ENCODE assay signal across 8 cellular contexts in the genomic region with DNA sequence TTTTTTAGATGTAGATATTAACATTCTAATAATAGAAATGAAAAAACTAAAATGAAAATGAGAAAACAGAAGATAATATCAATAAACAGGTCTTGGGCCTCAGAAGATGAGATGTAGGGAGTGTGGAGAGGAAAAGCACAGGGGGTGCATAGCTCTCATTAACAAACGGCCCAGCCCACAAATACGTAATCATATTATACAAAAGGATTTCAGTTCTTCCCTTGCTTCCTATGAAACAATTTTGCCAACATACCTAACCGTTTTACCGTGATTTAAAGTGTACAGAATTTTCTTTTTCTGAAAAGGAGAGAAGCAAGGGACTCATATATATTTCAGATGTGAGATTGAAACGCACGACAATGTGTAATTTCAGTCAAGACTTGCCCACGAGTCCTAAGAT.
A peak's percentile ranks its signal among the peaks of the same experiment; 100 is the strongest.
DNase-seq lines count a peak whose midpoint lies in the region; ATAC-seq and TF ChIP-seq lines count a peak whose summit lies in the region.

No MANE protein-coding gene starts in this region.

- no peaks in the 10 kb centered on the region for H3K36me3 ChIP-seq in endodermal cell (ENCODE audit: control insufficient read depth, insufficient read depth, low read length)
- no peaks in the 10 kb centered on the region for H3K36me3 ChIP-seq in gastrocnemius medialis

- H3K9me3 ChIP-seq in endodermal cell (ENCODE audit: control insufficient read depth, low read length): no peaks in the 10 kb centered on the region
- no peaks in the 10 kb centered on the region for H3K9me3 ChIP-seq in gastrocnemius medialis

- peak overlapping the region; percentile 99 for H3K9ac ChIP-seq in endodermal cell (ENCODE audit: extremely low read depth, low read length, poor library complexity, severe bottlenecking)

- H3K4me1 ChIP-seq in endodermal cell (ENCODE audit: control insufficient read depth, insufficient read depth, low read length) (no peaks in the 10 kb centered on the region), gastrocnemius medialis (no peaks in the 10 kb centered on the region)

- no peak overlapping the region for H3K4me3 Mint-ChIP-seq in activated naive CD8-positive, alpha-beta T cell treated with anti-CD3 and anti-CD28 coated beads, Interleukin-2, amount 10 ng/mL, durations not matched to agents 7 days and 5 days
- H3K4me3 Mint-ChIP-seq in activated naive CD8-positive, alpha-beta T cell treated with anti-CD3 and anti-CD28 coated beads for 36 hours: no peak overlapping the region
- no peak overlapping the region for H3K4me3 Mint-ChIP-seq in endodermal cell

- H3K27ac ChIP-seq in endodermal cell (ENCODE audit: low read depth, low read length) (peak overlapping the region; percentile 100), gastrocnemius medialis (peak overlapping the region in 3 of 4 donors; percentile 34 to 75 (median 64))

- H3K27ac Mint-ChIP-seq in activated naive CD8-positive, alpha-beta T cell treated with anti-CD3 and anti-CD28 coated beads, Interleukin-2, amount 10 ng/mL, durations not matched to agents 7 days and 5 days: no peak overlapping the region
- H3K27ac Mint-ChIP-seq in activated naive CD8-positive, alpha-beta T cell treated with anti-CD3 and anti-CD28 coated beads for 36 hours: no peak overlapping the region
- no peak overlapping the region for H3K27ac Mint-ChIP-seq in endodermal cell

- intact Hi-C loops in gastrocnemius medialis (cut with DNase I; ENCODE audit: low total_unique reads): loop anchor here (5.0 to 10.0 kb wide), 2 partner anchors 52 to 166 kb away; a partner anchor contains a TSS

- no peak for DNase-seq in activated naive CD8-positive, alpha-beta T cell treated with anti-CD3 and anti-CD28 coated beads, Interleukin-2, amount 10 ng/mL, durations not matched to agents 7 days and 5 days
- no peak for DNase-seq in activated naive CD8-positive, alpha-beta T cell treated with anti-CD3 and anti-CD28 coated beads for 36 hours
- DNase-seq in NCI-H510A treated with DMSO at 0.1 percent for 48 hours (lab: John Stamatoyannopoulos, UW): peak; percentile 74
- no peak for DNase-seq in endodermal cell
- DNase-seq in gastrocnemius medialis: no peak
- no peak for DNase-seq in ureter (ENCODE audit: low spot score)

- TF ChIP-seq CTCF in endodermal cell (conservative IDR thresholded peaks at IDR 0.05) (no peak), gastrocnemius medialis (IDR thresholded peaks at IDR 0.05 in 4 of 5, conservative IDR thresholded peaks at IDR 0.05 in 1 of 5) (no peak)

- no peaks in the 10 kb centered on the region for H3K27me3 Mint-ChIP-seq in activated naive CD8-positive, alpha-beta T cell treated with anti-CD3 and anti-CD28 coated beads, Interleukin-2, amount 10 ng/mL, durations not matched to agents 7 days and 5 days
- H3K27me3 Mint-ChIP-seq in activated naive CD8-positive, alpha-beta T cell treated with anti-CD3 and anti-CD28 coated beads for 36 hours: no peaks in the 10 kb centered on the region
- H3K27me3 Mint-ChIP-seq in endodermal cell (ENCODE audit: insufficient read depth): no peaks in the 10 kb centered on the region

- TF ChIP-seq POLR2A in gastrocnemius medialis (IDR thresholded peaks at IDR 0.05): no peak

- ATAC-seq in activated naive CD8-positive, alpha-beta T cell treated with anti-CD3 and anti-CD28 coated beads, Interleukin-2, amount 10 ng/mL, durations not matched to agents 7 days and 5 days (ENCODE audit: low read depth): peak; percentile 24
- ATAC-seq in gastrocnemius medialis (no peak), HG02623 (IDR thresholded peaks at IDR 0.05; ENCODE audit: unreplicated experiment) (no peak), HG03378 (IDR thresholded peaks at IDR 0.05; ENCODE audit: unreplicated experiment) (no peak)

- POLR2A ChIA-PET in activated naive CD8-positive, alpha-beta T cell treated with anti-CD3 and anti-CD28 coated beads, Interleukin-2, amount 10 ng/mL, durations not matched to agents 7 days and 5 days (lab: Charles Lee): interaction anchor here (0.8 to 26.7 kb wide), 25 partner anchors 7 to 1670 kb away, joined by 3 to 1314 read pairs (median 7); a partner anchor contains a TSS

- in situ Hi-C loops in gastrocnemius medialis (cut with MboI; ENCODE audit: low sequenced_read_pairs in 4 of 4): no loop called here

- no peaks in the 10 kb centered on the region for H3K9me3 Mint-ChIP-seq in activated naive CD8-positive, alpha-beta T cell treated with anti-CD3 and anti-CD28 coated beads, Interleukin-2, amount 10 ng/mL, durations not matched to agents 7 days and 5 days
- no peaks in the 10 kb centered on the region for H3K9me3 Mint-ChIP-seq in activated naive CD8-positive, alpha-beta T cell treated with anti-CD3 and anti-CD28 coated beads for 36 hours
- H3K9me3 Mint-ChIP-seq in endodermal cell: no peaks in the 10 kb centered on the region

- peaks cover 31% of the 10 kb centered on the region for H3K4me1 Mint-ChIP-seq in activated naive CD8-positive, alpha-beta T cell treated with anti-CD3 and anti-CD28 coated beads, Interleukin-2, amount 10 ng/mL, durations not matched to agents 7 days and 5 days
- peaks cover 10% of the 10 kb centered on the region for H3K4me1 Mint-ChIP-seq in activated naive CD8-positive, alpha-beta T cell treated with anti-CD3 and anti-CD28 coated beads for 36 hours
- H3K4me1 Mint-ChIP-seq in endodermal cell: peaks cover 25% of the 10 kb centered on the region

- H3K4me3 ChIP-seq in endodermal cell (ENCODE audit: low read length) (peak overlapping the region; percentile 88), gastrocnemius medialis (peak overlapping the region; percentile 46 to 52 (median 46))

- H3K36me3 Mint-ChIP-seq in activated naive CD8-positive, alpha-beta T cell treated with anti-CD3 and anti-CD28 coated beads, Interleukin-2, amount 10 ng/mL, durations not matched to agents 7 days and 5 days: peaks cover 3% of the 10 kb centered on the region
- H3K36me3 Mint-ChIP-seq in activated naive CD8-positive, alpha-beta T cell treated with anti-CD3 and anti-CD28 coated beads for 36 hours: peaks cover 3% of the 10 kb centered on the region
- no peaks in the 10 kb centered on the region for H3K36me3 Mint-ChIP-seq in endodermal cell (ENCODE audit: low read depth)

- WGBS in endodermal cell (ENCODE audit: insufficient coverage in 1 of 2, insufficient read length in 1 of 2), 2 experiments: 12 to 64% methylated on average over 3 to 7 of the region's 7 CpGs

- no peaks in the 10 kb centered on the region for H3K27me3 ChIP-seq in endodermal cell (ENCODE audit: control insufficient read depth, insufficient read depth, low read length, poor library complexity, severe bottlenecking)
- H3K27me3 ChIP-seq in gastrocnemius medialis: peaks cover 78 to 92% (median 86%) of the 10 kb centered on the region in 3 donors
